10 cellular contexts compared by ENCODE assay signal in the genomic region with DNA sequence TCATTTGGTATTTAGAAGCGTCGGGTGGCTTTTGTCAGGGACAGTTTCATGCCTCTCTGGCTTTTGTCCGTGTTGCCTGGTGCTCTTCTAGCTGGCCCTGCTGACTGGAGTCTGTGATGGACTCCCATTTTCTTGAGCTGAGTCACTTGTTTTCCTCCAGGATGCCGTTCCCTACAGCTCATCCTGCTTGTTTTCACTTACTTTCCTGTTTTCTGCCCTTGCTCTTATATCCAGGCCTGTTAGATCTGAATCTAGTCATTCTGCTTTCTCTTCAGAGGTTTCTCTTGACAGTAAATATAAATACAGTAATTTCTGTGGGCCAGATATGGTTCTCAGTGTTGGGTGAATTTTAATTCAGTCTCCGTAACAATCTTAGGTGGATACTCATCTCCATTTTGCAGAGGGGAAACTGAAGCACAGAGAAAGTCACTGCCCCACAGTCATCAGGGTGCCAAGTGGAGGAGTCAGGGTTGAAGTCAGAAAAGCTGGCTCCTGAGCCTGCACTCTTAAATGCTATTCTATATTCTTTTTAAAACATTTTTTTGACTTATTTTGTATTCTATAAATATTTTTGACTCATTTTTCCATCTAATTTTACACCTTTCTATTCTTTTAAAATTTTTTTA.
DNase-seq lines count a peak whose midpoint lies in the region; ATAC-seq, FAIRE-seq and TF ChIP-seq lines count a peak whose summit lies in the region.
"Had no signal": no experiment of that assay in that cellular context is flagged by ENCODE, and none has a peak within 500 bp of the region (broad histone marks: within the 10 kb centered on the region; RNA-seq: fewer than 3 reads in every experiment).

No MANE protein-coding gene starts in this region.

- H3K4me3 Mint-ChIP-seq in CD8-positive, alpha-beta T cell = no peak overlapping the region

- peak; percentile 89 to 91 for ATAC-seq in gastrocnemius medialis
- ATAC-seq in left colon = no peak
- ATAC-seq in CD8-positive, alpha-beta T cell = no peak

- H3K9ac ChIP-seq in kidney (ENCODE audit: low read length in 2 of 2) = no peak overlapping the region
- H3K9ac ChIP-seq: KMS-11, parathyroid adenoma had no signal

- FAIRE-seq in kidney (lab: Jason Lieb, UNC) = no peak

- H3K27ac Mint-ChIP-seq in CD8-positive, alpha-beta T cell = no peak overlapping the region

- TF ChIP-seq POLR2A in gastrocnemius medialis (IDR thresholded peaks at IDR 0.05) = peak in 1 of 2 donors; percentile 1

- H3K9me3 ChIP-seq in left ventricle myocardium inferior (replicated peaks) = no peaks in the 10 kb centered on the region
- no peaks in the 10 kb centered on the region for H3K9me3 ChIP-seq in gastrocnemius medialis
- no peaks in the 10 kb centered on the region for H3K9me3 ChIP-seq in kidney (ENCODE audit: control insufficient read depth in 1 of 2, low read length in 2 of 2)
- no peaks in the 10 kb centered on the region for H3K9me3 ChIP-seq in CD8-positive, alpha-beta T cell (ENCODE audit: low read length)

- TF ChIP-seq CTCF in left ventricle myocardium inferior (IDR thresholded peaks at IDR 0.05; ENCODE audit: borderline replicate concordance) (no peak), gastrocnemius medialis (IDR thresholded peaks at IDR 0.05 in 4 of 5, conservative IDR thresholded peaks at IDR 0.05 in 1 of 5) (no peak), GM20000 (IDR thresholded peaks at IDR 0.05; ENCODE audit: extremely low read depth, missing control alignments) (no peak), kidney (IDR thresholded peaks at IDR 0.05; ENCODE audit: borderline replicate concordance, extremely low read depth, insufficient read depth) (no peak)
- TF ChIP-seq CTCF in CD8-positive, alpha-beta T cell (IDR thresholded peaks at IDR 0.05) = no peak

- POLR2A ChIA-PET in CD8-positive, alpha-beta T cell (lab: Charles Lee) = no interaction called here

- H3K4me3 ChIP-seq in left ventricle myocardium inferior = peak overlapping the region; percentile 2
- peak overlapping the region; percentile 0 to 26 (median 16) for H3K4me3 ChIP-seq in gastrocnemius medialis
- no peak overlapping the region for H3K4me3 ChIP-seq in kidney (ENCODE audit: low read length in 2 of 2)
- H3K4me3 ChIP-seq in CD8-positive, alpha-beta T cell (ENCODE audit: low read depth, low read length) = no peak overlapping the region

- H3K36me3 ChIP-seq in left ventricle myocardium inferior (no peaks in the 10 kb centered on the region), gastrocnemius medialis (no peaks in the 10 kb centered on the region), kidney (ENCODE audit: control insufficient read depth in 1 of 2, insufficient read depth in 2 of 2, low read length in 2 of 2) (no peaks in the 10 kb centered on the region)
- no peaks in the 10 kb centered on the region for H3K36me3 ChIP-seq in CD8-positive, alpha-beta T cell (ENCODE audit: insufficient read depth, low read length)

- intact Hi-C loops in left ventricle myocardium inferior (cut with micrococcal nuclease) = no loop called here
- intact Hi-C loops in gastrocnemius medialis (cut with DNase I; ENCODE audit: low total_unique reads) = loop anchor here (5.0 kb wide), 1 partner anchor 89 kb away; no protein-coding TSS in a partner anchor
- intact Hi-C loops in left colon (cut with DNase I, micrococcal nuclease) = no loop called here
- intact Hi-C loops in kidney (cut with DNase I) = no loop called here
- intact Hi-C loops in CD8-positive, alpha-beta T cell (cut with DNase I, micrococcal nuclease) = no loop called here

- H3K27ac ChIP-seq in angular gyrus (ENCODE audit: low read depth, low read length) (peak overlapping the region; percentile 79), left ventricle myocardium inferior (replicated peaks) (peak overlapping the region; percentile 73), gastrocnemius medialis (peak overlapping the region; percentile 69 to 82 (median 79)), kidney (ENCODE audit: low read depth in 2 of 2, low read length in 2 of 2) (no peak overlapping the region)
- H3K27ac ChIP-seq in CD8-positive, alpha-beta T cell (ENCODE audit: low read depth, low read length) = no peak overlapping the region
- H3K27ac ChIP-seq: KMS-11, parathyroid adenoma had no signal

- H3K4me1 Mint-ChIP-seq in CD8-positive, alpha-beta T cell (ENCODE audit: low read depth) = peaks cover 69% of the 10 kb centered on the region

- CTCF ChIA-PET in CD8-positive, alpha-beta T cell (lab: Charles Lee) = no interaction called here

- in situ Hi-C loops in gastrocnemius medialis (cut with MboI; ENCODE audit: low sequenced_read_pairs in 4 of 4) = no loop called here

- H3K36me3 Mint-ChIP-seq in CD8-positive, alpha-beta T cell = peaks cover 14% of the 10 kb centered on the region

- H3K27me3 Mint-ChIP-seq in CD8-positive, alpha-beta T cell (ENCODE audit: low read depth) = no peaks in the 10 kb centered on the region

- H3K4me1 ChIP-seq in left ventricle myocardium inferior (peaks cover 98% of the 10 kb centered on the region), gastrocnemius medialis (peaks cover 64 to 84% of the 10 kb centered on the region in 2 donors), kidney (ENCODE audit: control insufficient read depth in 1 of 2, insufficient read depth in 1 of 2, low read depth in 1 of 2, low read length in 2 of 2) (peaks cover 18 to 37% of the 10 kb centered on the region in 2 donors)
- H3K4me1 ChIP-seq in CD8-positive, alpha-beta T cell (ENCODE audit: insufficient read depth, low read length) = peaks cover 11% of the 10 kb centered on the region

- H3K27me3 ChIP-seq in left ventricle myocardium inferior (ENCODE audit: low read depth) = no peaks in the 10 kb centered on the region
- H3K27me3 ChIP-seq in gastrocnemius medialis = no peaks in the 10 kb centered on the region
- H3K27me3 ChIP-seq in CD8-positive, alpha-beta T cell (ENCODE audit: insufficient read depth, low read length) = no peaks in the 10 kb centered on the region

- peak; percentile 75 for DNase-seq in GM04503 (ENCODE audit: low read depth)
- no peak for DNase-seq in left ventricle myocardium inferior
- peak; percentile 50 to 53 for DNase-seq in gastrocnemius medialis
- no peak for DNase-seq in left colon
- no peak for DNase-seq in GM20000 (ENCODE audit: low spot score)
- DNase-seq in kidney = no peak
- DNase-seq in CD8-positive, alpha-beta T cell = no peak

- H3K9me3 Mint-ChIP-seq in CD8-positive, alpha-beta T cell = no peaks in the 10 kb centered on the region

Comparison
In these comparisons a context has a peak if more than half of its experiments do, and no peak if none do; other contexts are left out.
1. DNase-seq: peak in GM04503 (single experiment) and gastrocnemius medialis (2 of 2); none in left ventricle myocardium inferior (single experiment), left colon (0 of 2), GM20000 (single experiment), kidney (single experiment) and CD8-positive, alpha-beta T cell (0 of 7).
2. H3K27ac ChIP-seq: peak in angular gyrus (single experiment), left ventricle myocardium inferior (single experiment) and gastrocnemius medialis (4 of 4); none in kidney (0 of 2) and CD8-positive, alpha-beta T cell (single experiment).
3. H3K4me3 ChIP-seq: peak in left ventricle myocardium inferior (single experiment) and gastrocnemius medialis (4 of 4); none in kidney (0 of 2) and CD8-positive, alpha-beta T cell (single experiment).
4. ATAC-seq: peak in gastrocnemius medialis (2 of 2); none in left colon (single experiment) and CD8-positive, alpha-beta T cell (single experiment).